ENCODE assay signal across 9 cellular contexts in genomic region chr20:46994341-46994740, GRCh38.
DNase-seq lines count a peak whose midpoint lies in the region; ATAC-seq and TF ChIP-seq lines count a peak whose summit lies in the region.
"Had no signal": no experiment of that assay in that cellular context is flagged by ENCODE, and none has a peak within 500 bp of the region (broad histone marks: within the 10 kb centered on the region; RNA-seq: fewer than 3 reads in every experiment).

No MANE protein-coding gene starts in this region.

- no peak overlapping the region for H3K4me3 Mint-ChIP-seq in stimulated activated effector memory CD8-positive, alpha-beta T cell treated with anti-CD3 and anti-CD28 coated beads, Interleukin-12 subunit alpha, Interleukin-12 subunit beta, amount 100 ng/mL, for 72 hours

- H3K27ac ChIP-seq in osteoblast (ENCODE audit: low read depth, low read length) (no peak overlapping the region), gastroesophageal sphincter (no peak overlapping the region)
- H3K27ac ChIP-seq: SK-N-MC had no signal

- H3K4me2 ChIP-seq in osteoblast (ENCODE audit: insufficient read depth, low read length) = no peak overlapping the region

- H2AFZ ChIP-seq in osteoblast (ENCODE audit: low read length) = no peak overlapping the region

- H4K20me1 ChIP-seq in osteoblast (ENCODE audit: insufficient read depth, low read length) = no peaks in the 10 kb centered on the region

- H3K9me3 ChIP-seq in osteoblast (ENCODE audit: low read depth, low read length) (no peaks in the 10 kb centered on the region), gastroesophageal sphincter (no peaks in the 10 kb centered on the region)

- DNase-seq in activated T-cell treated with anti-CD3 and anti-CD28 coated beads for 1 hour (ENCODE audit: low read depth) = peak; percentile 1
- DNase-seq in activated T-cell treated with anti-CD3 and anti-CD28 coated beads, Interleukin-2, amount 50 U/mL, for 1 hour = no peak
- peak; percentile 26 for DNase-seq in activated naive CD4-positive, alpha-beta T cell treated with anti-CD3 and anti-CD28 coated beads, Interleukin-2, amount 50 U/mL, for 16 hours
- peak; percentile 15 to 75 for DNase-seq in stimulated activated effector memory CD8-positive, alpha-beta T cell treated with anti-CD3 and anti-CD28 coated beads, Interleukin-12 subunit alpha, Interleukin-12 subunit beta, amount 100 ng/mL, for 72 hours (ENCODE audit: low spot score in 2 of 2)
- no peak for DNase-seq in osteoblast (ENCODE audit: insufficient read length, low spot score, missing footprints)
- no peak for DNase-seq in islet precursor cell

- no peaks in the 10 kb centered on the region for H3K36me3 ChIP-seq in osteoblast (ENCODE audit: insufficient read depth, low read length)
- H3K36me3 ChIP-seq in gastroesophageal sphincter = no peaks in the 10 kb centered on the region

- ATAC-seq in HG03378 (IDR thresholded peaks at IDR 0.05; ENCODE audit: unreplicated experiment) (peak; percentile 83), gastroesophageal sphincter (no peak)
- peak; percentile 94 for ATAC-seq in stimulated activated effector memory CD8-positive, alpha-beta T cell treated with anti-CD3 and anti-CD28 coated beads, Interleukin-12 subunit alpha, Interleukin-12 subunit beta, amount 100 ng/mL, for 72 hours

- TF ChIP-seq POLR2A in gastroesophageal sphincter (IDR thresholded peaks at IDR 0.05) = no peak

- H3K79me2 ChIP-seq in osteoblast (ENCODE audit: insufficient read depth, low read length) = no peaks in the 10 kb centered on the region

- TF ChIP-seq CTCF in osteoblast (IDR thresholded peaks at IDR 0.05; ENCODE audit: extremely low read depth, low read depth, low read length) (no peak), gastroesophageal sphincter (IDR thresholded peaks at IDR 0.05) (no peak)

- H3K9me3 Mint-ChIP-seq in stimulated activated effector memory CD8-positive, alpha-beta T cell treated with anti-CD3 and anti-CD28 coated beads, Interleukin-12 subunit alpha, Interleukin-12 subunit beta, amount 100 ng/mL, for 72 hours = no peaks in the 10 kb centered on the region

- H3K4me1 ChIP-seq in osteoblast (ENCODE audit: insufficient read depth, low read length) (no peaks in the 10 kb centered on the region), gastroesophageal sphincter (peaks cover 0 to 14% (median 0%) of the 10 kb centered on the region in 3 donors)

- H3K4me1 Mint-ChIP-seq in stimulated activated effector memory CD8-positive, alpha-beta T cell treated with anti-CD3 and anti-CD28 coated beads, Interleukin-12 subunit alpha, Interleukin-12 subunit beta, amount 100 ng/mL, for 72 hours = peaks cover 29% of the 10 kb centered on the region

- no peak overlapping the region for H3K4me3 ChIP-seq in osteoblast (ENCODE audit: insufficient read depth, low read length)
- H3K4me3 ChIP-seq in gastroesophageal sphincter = no peak overlapping the region
- H3K4me3 ChIP-seq: SK-N-MC had no signal

- no peak overlapping the region for H3K27ac Mint-ChIP-seq in stimulated activated effector memory CD8-positive, alpha-beta T cell treated with anti-CD3 and anti-CD28 coated beads, Interleukin-12 subunit alpha, Interleukin-12 subunit beta, amount 100 ng/mL, for 72 hours

- WGBS in gastroesophageal sphincter (ENCODE audit: low coverage in 1 of 2), 2 donors = 20 to 41% methylated on average over 1 to 5 of the region's 5 CpGs

- H3K27me3 ChIP-seq in osteoblast (ENCODE audit: insufficient read depth, low read length) (no peaks in the 10 kb centered on the region), gastroesophageal sphincter (peaks cover 57% of the 10 kb centered on the region)

- no peaks in the 10 kb centered on the region for H3K36me3 Mint-ChIP-seq in stimulated activated effector memory CD8-positive, alpha-beta T cell treated with anti-CD3 and anti-CD28 coated beads, Interleukin-12 subunit alpha, Interleukin-12 subunit beta, amount 100 ng/mL, for 72 hours

- no peak for TF ChIP-seq EP300 in gastroesophageal sphincter (IDR thresholded peaks at IDR 0.05)

Comparison
In these comparisons a context has a peak if more than half of its experiments do, and no peak if none do; other contexts are left out.
1. DNase-seq: peak in activated T-cell treated with anti-CD3 and anti-CD28 coated beads for 1 hour (single experiment), activated naive CD4-positive, alpha-beta T cell treated with anti-CD3 and anti-CD28 coated beads, Interleukin-2, amount 50 U/mL, for 16 hours (single experiment) and stimulated activated effector memory CD8-positive, alpha-beta T cell treated with anti-CD3 and anti-CD28 coated beads, Interleukin-12 subunit alpha, Interleukin-12 subunit beta, amount 100 ng/mL, for 72 hours (2 of 2); none in activated T-cell treated with anti-CD3 and anti-CD28 coated beads, Interleukin-2, amount 50 U/mL, for 1 hour (single experiment), osteoblast (single experiment) and islet precursor cell (single experiment).